ENCODE assay signal across 1 cellular context in genomic region chr3:47863391-47864128, GRCh38.
TF ChIP-seq lines count a peak whose summit lies in the region.

No MANE protein-coding gene starts in this region.

TF ChIP-seq in HEK293, 187 proteins besides CTCF, POLR2A, EP300 and RAD21 (continued from another document):
- TF ChIP-seq ZSCAN5A (tag by site-specific recombination; IDR thresholded peaks at IDR 0.05) (no peak), ZNF335 (tag by site-specific recombination; conservative IDR thresholded peaks at IDR 0.05) (no peak), ZNF704 (tag by site-specific recombination; IDR thresholded peaks at IDR 0.05) (no peak), ZNF311 (tag by site-specific recombination; IDR thresholded peaks at IDR 0.05; ENCODE audit: borderline replicate concordance) (no peak), KLF10 (tag by site-specific recombination; IDR thresholded peaks at IDR 0.05) (no peak), EGR2 (tag by site-specific recombination; IDR thresholded peaks at IDR 0.05; ENCODE audit: low read depth) (peak; percentile 75), ZNF10 (tag by site-specific recombination; IDR thresholded peaks at IDR 0.05) (no peak), ZNF514 (tag by site-specific recombination; IDR thresholded peaks at IDR 0.05) (no peak), ZNF600 (tag by site-specific recombination; IDR thresholded peaks at IDR 0.05) (no peak)
